In the genomic region with DNA sequence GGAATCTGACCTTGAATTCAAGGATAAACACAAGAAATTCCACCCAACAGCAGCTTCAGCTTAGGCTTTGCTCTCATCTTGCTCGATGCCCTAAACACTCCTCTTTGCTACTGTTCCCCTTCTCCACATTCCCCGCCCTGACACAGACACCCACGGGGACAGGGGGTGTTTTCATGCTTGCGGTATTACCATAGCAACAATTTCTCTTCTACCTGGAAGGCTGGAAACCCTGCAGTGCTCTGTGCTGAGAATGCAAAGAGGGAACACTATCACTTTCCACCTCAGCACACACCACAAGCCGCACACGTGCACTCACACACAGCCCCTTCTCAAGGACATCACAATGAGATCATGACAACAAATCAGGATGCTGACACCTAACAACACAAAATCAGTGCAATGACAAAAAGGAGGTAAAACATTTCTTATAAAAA, we compare ENCODE assay signal across 8 cellular contexts.
DNase-seq lines count a peak whose midpoint lies in the region; ATAC-seq lines count a peak whose summit lies in the region.

No MANE protein-coding gene starts in this region.

- peak overlapping the region; percentile 59 to 84 for H3K18ac ChIP-seq in mesenchymal stem cell (ENCODE audit: low read depth in 1 of 2, low read length in 2 of 2)

- WGBS in mesenchymal stem cell, result 38% methylated on average over 4 of the region's 6 CpGs

- H2BK15ac ChIP-seq in mesenchymal stem cell (ENCODE audit: low read depth, poor library complexity, severe bottlenecking), result no peak overlapping the region

- H3K79me1 ChIP-seq in mesenchymal stem cell (replicated peaks; ENCODE audit: low read length, poor library complexity, severe bottlenecking), result peaks cover 29% of the 10 kb centered on the region

- H3K9ac ChIP-seq in mesenchymal stem cell (ENCODE audit: low read length), result peak overlapping the region; percentile 55

- no peak overlapping the region for H3K4ac ChIP-seq in mesenchymal stem cell (ENCODE audit: low read depth in 1 of 2, low read length in 2 of 2)

- peaks cover 34 to 38% of the 10 kb centered on the region in 2 experiments for H3K36me3 ChIP-seq in mesenchymal stem cell (ENCODE audit: control insufficient read depth in 1 of 2, insufficient read depth in 2 of 2, low read depth in 1 of 2, low read length in 2 of 2)

- no peaks in the 10 kb centered on the region for H3K27me3 ChIP-seq in mesenchymal stem cell (ENCODE audit: control insufficient read depth in 1 of 2, insufficient read depth in 1 of 2, low read length in 2 of 2)

- peak overlapping the region; percentile 23 to 80 for H2BK12ac ChIP-seq in mesenchymal stem cell (ENCODE audit: low read length in 2 of 2)

- H2BK5ac ChIP-seq in mesenchymal stem cell (ENCODE audit: low read depth, low read length, poor library complexity, severe bottlenecking), result no peak overlapping the region

- H3K4me2 ChIP-seq in mesenchymal stem cell (ENCODE audit: low read length, poor library complexity, severe bottlenecking), result no peak overlapping the region

- H2AK5ac ChIP-seq in mesenchymal stem cell (ENCODE audit: low read length, severe bottlenecking), result no peak overlapping the region

- H2BK120ac ChIP-seq in mesenchymal stem cell (ENCODE audit: low read depth, low read length), result no peak overlapping the region

- H2AFZ ChIP-seq in mesenchymal stem cell (ENCODE audit: low read depth, low read length), result no peak overlapping the region

- H3K4me3 ChIP-seq in mesenchymal stem cell (ENCODE audit: insufficient read depth in 1 of 2, low read depth in 1 of 2, low read length in 2 of 2), result no peak overlapping the region

- DNase-seq in COLO829 (ENCODE audit: low spot score) (peak; percentile 42), NAMALWA (ENCODE audit: low spot score) (peak; percentile 79), mesenchymal stem cell (peak; percentile 68), NCI-H82 (lab: John Stamatoyannopoulos, UW) (no peak), HT-29 (ENCODE audit: low spot score) (no peak)
- DNase-seq in activated effector memory CD4-positive, alpha-beta T cell treated with Interleukin-2 at 50 U/mL for 16 hours, result peak; percentile 39
- peak; percentile 47 to 71 for DNase-seq in stimulated activated CD8-positive, alpha-beta memory T cell treated with anti-CD3 and anti-CD28 coated beads, Interleukin-7, amount 100 ng/mL, for 48 hours (ENCODE audit: extremely low read depth in 1 of 2, low read depth in 1 of 2)

- no peak overlapping the region for H4K8ac ChIP-seq in mesenchymal stem cell (ENCODE audit: low read length)

- H3K23ac ChIP-seq in mesenchymal stem cell (ENCODE audit: low read length in 2 of 2), result no peak overlapping the region

- no peaks in the 10 kb centered on the region for H3K9me3 ChIP-seq in mesenchymal stem cell (ENCODE audit: control insufficient read depth, low read length)

- peak overlapping the region; percentile 60 for H3K27ac ChIP-seq in mesenchymal stem cell (ENCODE audit: low read length, poor library complexity, severe bottlenecking)

- ATAC-seq in GM21423 (IDR thresholded peaks at IDR 0.05; ENCODE audit: unreplicated experiment), result peak; percentile 47

- peaks cover 39% of the 10 kb centered on the region for H3K4me1 ChIP-seq in mesenchymal stem cell (ENCODE audit: control insufficient read depth, insufficient read depth, low read depth, low read length)

- peak overlapping the region; percentile 72 for H4K91ac ChIP-seq in mesenchymal stem cell (ENCODE audit: low read length)

- no peak overlapping the region for H3K14ac ChIP-seq in mesenchymal stem cell (ENCODE audit: low read length in 2 of 2)

Comparison
In these comparisons a context has a peak if more than half of its experiments do, and no peak if none do; other contexts are left out.
1. DNase-seq: peak in COLO829 (single experiment), NAMALWA (single experiment), activated effector memory CD4-positive, alpha-beta T cell treated with Interleukin-2 at 50 U/mL for 16 hours (single experiment), mesenchymal stem cell (single experiment) and stimulated activated CD8-positive, alpha-beta memory T cell treated with anti-CD3 and anti-CD28 coated beads, Interleukin-7, amount 100 ng/mL, for 48 hours (2 of 2); none in NCI-H82 (single experiment) and HT-29 (single experiment).